9 cellular contexts compared by ENCODE assay signal in the genomic region with DNA sequence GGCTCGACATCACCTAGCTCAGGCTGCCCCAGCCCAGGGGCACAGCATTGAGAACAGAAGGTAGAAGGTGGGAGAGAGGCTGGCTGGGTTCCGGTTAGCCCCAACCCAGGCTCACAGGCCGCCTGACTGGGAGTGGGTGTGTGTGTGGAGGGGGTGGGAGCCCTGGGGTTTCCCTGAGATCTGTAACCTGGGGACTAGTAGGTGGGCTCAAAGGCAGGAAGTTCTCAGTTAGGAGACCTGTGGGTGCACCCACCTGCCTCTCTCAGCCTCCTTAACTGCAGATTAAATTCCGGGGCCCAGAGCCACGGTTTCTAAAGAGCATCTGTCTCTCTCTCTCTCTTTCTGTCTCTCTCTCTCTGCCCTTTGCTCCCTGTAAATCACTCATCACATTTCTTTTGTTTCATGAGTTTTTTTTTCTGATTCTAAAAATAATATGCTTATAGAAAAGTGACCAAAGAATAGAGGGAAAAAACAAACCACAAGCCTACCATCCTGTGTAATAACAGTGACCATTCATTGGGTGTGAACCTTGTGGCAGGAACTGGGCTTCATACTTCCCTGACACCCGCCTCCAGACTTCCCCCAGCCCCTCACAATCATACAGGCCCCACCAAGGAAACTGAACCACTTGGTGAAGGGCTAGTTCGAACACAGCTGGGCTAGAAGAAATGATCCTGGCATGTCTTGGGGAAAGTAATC.
DNase-seq lines count a peak whose midpoint lies in the region; ATAC-seq, FAIRE-seq and TF ChIP-seq lines count a peak whose summit lies in the region.
"Had no signal": no experiment of that assay in that cellular context is flagged by ENCODE, and none has a peak within 500 bp of the region (broad histone marks: within the 10 kb centered on the region; RNA-seq: fewer than 3 reads in every experiment).

No MANE protein-coding gene starts in this region.

- no peak for TF ChIP-seq POLR2A in GM12891 (IDR thresholded peaks at IDR 0.05; ENCODE audit: low read depth, low read length)

- peaks cover 20% of the 10 kb centered on the region for H3K4me1 ChIP-seq in fibroblast of lung (ENCODE audit: control insufficient read depth, extremely low read depth, insufficient read depth, low read length)

- H2AFZ ChIP-seq in fibroblast of lung (ENCODE audit: low read length): no peak overlapping the region

- TF ChIP-seq CTCF in fibroblast of lung (conservative IDR thresholded peaks at IDR 0.05 in 1 of 2, IDR thresholded peaks at IDR 0.05 in 1 of 2; ENCODE audit: low read depth in 1 of 2, low read length in 2 of 2): no peak

- peak; percentile 81 for ATAC-seq in GM21576 (IDR thresholded peaks at IDR 0.05; ENCODE audit: unreplicated experiment)

- peak; percentile 86 for FAIRE-seq in GM12891 (lab: Jason Lieb, UNC)
- FAIRE-seq: endometrium had no signal

- H4K20me1 ChIP-seq in fibroblast of lung (ENCODE audit: control insufficient read depth, extremely low read depth, insufficient read depth, low read length): no peaks in the 10 kb centered on the region

- DNase-seq in GM12891 (ENCODE audit: insufficient read length, low spot score) (peak; percentile 53), LHCN-M2 (ENCODE audit: low read depth) (peak; percentile 89), fibroblast of lung (ENCODE audit: low read depth in 2 of 2) (peak in 1 of 2 donors; percentile 51), NCI-H2171 treated with DMSO at 0.1 percent for 48 hours (lab: John Stamatoyannopoulos, UW) (no peak), NCI-H2196 treated with DMSO at 0.1 percent for 48 hours (lab: John Stamatoyannopoulos, UW; ENCODE audit: unreplicated experiment) (no peak), NCI-H1417 treated with DMSO at 0.1 percent for 48 hours (lab: John Stamatoyannopoulos, UW) (no peak), NCI-H526 treated with DMSO at 0.1 percent for 48 hours (lab: John Stamatoyannopoulos, UW) (no peak)

- no peaks in the 10 kb centered on the region for H3K27me3 ChIP-seq in fibroblast of lung (ENCODE audit: control insufficient read depth, insufficient read depth, low read length)

- H3K4me3 ChIP-seq in fibroblast of lung (replicated peaks in 1 of 4; ENCODE audit: control extremely low read depth in 1 of 4, insufficient read depth in 1 of 4, low read depth in 3 of 4, low read length in 4 of 4): no peak overlapping the region

- H3K9me3 ChIP-seq in fibroblast of lung (ENCODE audit: control insufficient read depth, insufficient read depth, low read depth, low read length): no peaks in the 10 kb centered on the region

- no peak overlapping the region for H3K27ac ChIP-seq in fibroblast of lung (ENCODE audit: insufficient read depth, low read length)

- no peak overlapping the region for H3K9ac ChIP-seq in fibroblast of lung (ENCODE audit: insufficient read depth, low read length)

- peak overlapping the region; percentile 11 for H3K4me2 ChIP-seq in fibroblast of lung (ENCODE audit: extremely low read depth, insufficient read depth, low read length)

- H3K36me3 ChIP-seq in fibroblast of lung (ENCODE audit: control insufficient read depth, insufficient read depth, low read length): no peaks in the 10 kb centered on the region

- H3K79me2 ChIP-seq in fibroblast of lung (ENCODE audit: control insufficient read depth, insufficient read depth, low read length): no peaks in the 10 kb centered on the region

TF ChIP-seq in GM12891, 5 proteins besides CTCF, POLR2A, EP300 and RAD21:
- TF ChIP-seq PAX5 (IDR thresholded peaks at IDR 0.05; ENCODE audit: insufficient read depth, low read length, severe bottlenecking) (peak; percentile 30), SPI1 (IDR thresholded peaks at IDR 0.05; ENCODE audit: low read depth, low read length) (peak; percentile 37; the same call in 1 of the 2 replicates), POLR2AphosphoS5 (IDR thresholded peaks at IDR 0.05; ENCODE audit: low read depth, low read length) (peak; percentile 6; the same call in 1 of the 2 replicates), TAF1 (IDR thresholded peaks at IDR 0.05; ENCODE audit: low read depth, low read length) (no peak; the same call in 1 of the 2 replicates), POU2F2 (IDR thresholded peaks at IDR 0.05; ENCODE audit: low read depth, low read length) (peak; percentile 70; the same call in 1 of the 2 replicates)

Comparison
In these comparisons a context has a peak if more than half of its experiments do, and no peak if none do; other contexts are left out.
1. DNase-seq: peak in GM12891 (single experiment) and LHCN-M2 (single experiment); none in NCI-H2171 treated with DMSO at 0.1 percent for 48 hours (single experiment), NCI-H2196 treated with DMSO at 0.1 percent for 48 hours (single experiment), NCI-H1417 treated with DMSO at 0.1 percent for 48 hours (single experiment) and NCI-H526 treated with DMSO at 0.1 percent for 48 hours (single experiment).